Comparison of ENCODE assay signal across 1 cellular context in the genomic region with DNA sequence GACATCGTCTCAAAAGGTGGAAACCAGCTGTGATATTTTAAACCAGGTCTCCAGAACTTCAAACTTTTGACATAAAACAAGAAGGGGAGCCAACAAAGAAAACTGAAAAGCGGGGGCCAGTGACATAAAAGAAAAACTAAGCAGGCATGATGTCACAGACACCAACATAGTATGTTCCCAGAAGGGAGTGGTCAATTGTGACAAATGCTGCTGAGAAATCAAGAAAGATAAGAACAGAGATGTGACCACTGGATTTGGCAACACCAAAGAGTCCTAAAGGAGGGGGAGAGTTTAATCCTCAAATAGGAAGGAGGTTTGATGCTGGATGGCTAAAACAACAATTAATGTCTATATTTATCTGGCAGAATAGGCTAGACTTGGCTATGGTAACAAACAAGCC.
TF ChIP-seq lines count a peak whose summit lies in the region.

No MANE protein-coding gene starts in this region.

TF ChIP-seq in K562, 482 proteins besides CTCF, POLR2A, EP300 and RAD21 (continued from another document and continues in another):
- TF ChIP-seq ZNF766 (CRISPR knock-in tag; conservative IDR thresholded peaks at IDR 0.05) (peak; percentile 57; the same call in 1 of the 2 replicates), NR2C1 (IDR thresholded peaks at IDR 0.05) (no peak), NR2C1 (tag; IDR thresholded peaks at IDR 0.05) (no peak), NR2C2 (CRISPR knock-in tag; IDR thresholded peaks at IDR 0.05) (no peak), NR2C2 (tag; IDR thresholded peaks at IDR 0.05) (no peak), MEF2D (tag; conservative IDR thresholded peaks at IDR 0.05; ENCODE audit: low read depth) (0 out of 2 replicates have a peak, but pooled peaks have one; percentile 13), ERF (CRISPR knock-in tag; IDR thresholded peaks at IDR 0.05) (no peak), CREB1 (IDR thresholded peaks at IDR 0.05) (peak; percentile 63), CREB1 (CRISPR knock-in tag; IDR thresholded peaks at IDR 0.05) (peak; percentile 55; the same call in 1 of the 2 replicates), ZNF778 (CRISPR knock-in tag; IDR thresholded peaks at IDR 0.05) (no peak), TEAD4 (IDR thresholded peaks at IDR 0.05; ENCODE audit: low read length) (peak; percentile 30; the same call in 1 of the 2 replicates), TEAD4 (CRISPR knock-in tag; IDR thresholded peaks at IDR 0.05; ENCODE audit: borderline replicate concordance) (no peak), HNRNPH1 (optimal IDR thresholded peaks at IDR 0.05; ENCODE audit: low read depth, low read length) (no peak), MTA2 (IDR thresholded peaks at IDR 0.05; ENCODE audit: low read depth) (no peak), XRCC3 (IDR thresholded peaks at IDR 0.05) (no peak), TRIM24 (IDR thresholded peaks at IDR 0.05) (no peak), POLR3A (IDR thresholded peaks at IDR 0.05; ENCODE audit: borderline replicate concordance, extremely low read depth, insufficient read depth, insufficient read length) (no peak), SOX6 (IDR thresholded peaks at IDR 0.05) (peak; percentile 56; the same call in 1 of the 2 replicates), ZNF586 (CRISPR knock-in tag; conservative IDR thresholded peaks at IDR 0.05) (no peak), MEIS2 (IDR thresholded peaks at IDR 0.05; ENCODE audit: partially characterized antibody) (peak; percentile 51), BMI1 (IDR thresholded peaks at IDR 0.05; ENCODE audit: low read length) (no peak), FOXK2 (conservative IDR thresholded peaks at IDR 0.05 in 1 of 2, IDR thresholded peaks at IDR 0.05 in 1 of 2; ENCODE audit: low read depth in 2 of 2) (0 out of 4 replicates have a peak, but pooled peaks of 1 of the 2 experiments have one; percentile 16), ILK (tag; IDR thresholded peaks at IDR 0.05; ENCODE audit: borderline replicate concordance, low read depth) (no peak), ESRRA (IDR thresholded peaks at IDR 0.05; ENCODE audit: borderline replicate concordance, low read depth) (peak; percentile 37; the same call in 1 of the 2 replicates), SUPT5H (IDR thresholded peaks at IDR 0.05) (no peak), FOSL1 (tag; conservative IDR thresholded peaks at IDR 0.05) (peak; percentile 42; the same call in 1 of the 2 replicates), SMARCA4 (IDR thresholded peaks at IDR 0.05) (peak; percentile 35; the same call in 1 of the 2 replicates), SAFB (IDR thresholded peaks at IDR 0.05; ENCODE audit: borderline replicate concordance, low read depth, low read length) (no peak), ZNF197 (CRISPR knock-in tag; IDR thresholded peaks at IDR 0.05; ENCODE audit: low read depth) (no peak), ZNF134 (CRISPR knock-in tag; conservative IDR thresholded peaks at IDR 0.05) (no peak), JUN (IDR thresholded peaks at IDR 0.05; ENCODE audit: borderline replicate concordance, low read depth, low read length) (no peak), JUN (CRISPR knock-in tag; IDR thresholded peaks at IDR 0.05; ENCODE audit: borderline replicate concordance) (no peak), SMAD1 (IDR thresholded peaks at IDR 0.05; ENCODE audit: low read depth, low read length, partially characterized antibody) (no peak), ZNF324 (CRISPR knock-in tag; IDR thresholded peaks at IDR 0.05) (no peak), TGIF2 (CRISPR knock-in tag; IDR thresholded peaks at IDR 0.05) (no peak), TARDBP (IDR thresholded peaks at IDR 0.05) (no peak), POLR2AphosphoS5 (IDR thresholded peaks at IDR 0.05; ENCODE audit: control insufficient read depth, insufficient read depth, low read depth, low read length) (no peak), DNMT1 (IDR thresholded peaks at IDR 0.05) (no peak)
- TF ChIP-seq, protein P1, sequence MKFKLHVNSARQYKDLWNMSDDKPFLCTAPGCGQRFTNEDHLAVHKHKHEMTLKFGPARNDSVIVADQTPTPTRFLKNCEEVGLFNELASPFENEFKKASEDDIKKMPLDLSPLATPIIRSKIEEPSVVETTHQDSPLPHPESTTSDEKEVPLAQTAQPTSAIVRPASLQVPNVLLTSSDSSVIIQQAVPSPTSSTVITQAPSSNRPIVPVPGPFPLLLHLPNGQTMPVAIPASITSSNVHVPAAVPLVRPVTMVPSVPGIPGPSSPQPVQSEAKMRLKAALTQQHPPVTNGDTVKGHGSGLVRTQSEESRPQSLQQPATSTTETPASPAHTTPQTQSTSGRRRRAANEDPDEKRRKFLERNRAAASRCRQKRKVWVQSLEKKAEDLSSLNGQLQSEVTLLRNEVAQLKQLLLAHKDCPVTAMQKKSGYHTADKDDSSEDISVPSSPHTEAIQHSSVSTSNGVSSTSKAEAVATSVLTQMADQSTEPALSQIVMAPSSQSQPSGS (CRISPR knock-in tag; IDR thresholded peaks at IDR 0.05) = no peak
- TF ChIP-seq, protein P2, sequence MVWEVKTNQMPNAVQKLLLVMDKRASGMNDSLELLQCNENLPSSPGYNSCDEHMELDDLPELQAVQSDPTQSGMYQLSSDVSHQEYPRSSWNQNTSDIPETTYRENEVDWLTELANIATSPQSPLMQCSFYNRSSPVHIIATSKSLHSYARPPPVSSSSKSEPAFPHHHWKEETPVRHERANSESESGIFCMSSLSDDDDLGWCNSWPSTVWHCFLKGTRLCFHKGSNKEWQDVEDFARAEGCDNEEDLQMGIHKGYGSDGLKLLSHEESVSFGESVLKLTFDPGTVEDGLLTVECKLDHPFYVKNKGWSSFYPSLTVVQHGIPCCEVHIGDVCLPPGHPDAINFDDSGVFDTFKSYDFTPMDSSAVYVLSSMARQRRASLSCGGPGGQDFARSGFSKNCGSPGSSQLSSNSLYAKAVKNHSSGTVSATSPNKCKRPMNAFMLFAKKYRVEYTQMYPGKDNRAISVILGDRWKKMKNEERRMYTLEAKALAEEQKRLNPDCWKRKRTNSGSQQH (CRISPR knock-in tag; IDR thresholded peaks at IDR 0.05) = no peak
- TF ChIP-seq, protein P3, sequence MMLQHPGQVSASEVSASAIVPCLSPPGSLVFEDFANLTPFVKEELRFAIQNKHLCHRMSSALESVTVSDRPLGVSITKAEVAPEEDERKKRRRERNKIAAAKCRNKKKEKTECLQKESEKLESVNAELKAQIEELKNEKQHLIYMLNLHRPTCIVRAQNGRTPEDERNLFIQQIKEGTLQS (IDR thresholded peaks at IDR 0.05) = peak; percentile 66; the same call in 1 of the 2 replicates
- TF ChIP-seq, protein P3 (CRISPR knock-in tag; conservative IDR thresholded peaks at IDR 0.05) = no peak
- TF ChIP-seq, protein P4, sequence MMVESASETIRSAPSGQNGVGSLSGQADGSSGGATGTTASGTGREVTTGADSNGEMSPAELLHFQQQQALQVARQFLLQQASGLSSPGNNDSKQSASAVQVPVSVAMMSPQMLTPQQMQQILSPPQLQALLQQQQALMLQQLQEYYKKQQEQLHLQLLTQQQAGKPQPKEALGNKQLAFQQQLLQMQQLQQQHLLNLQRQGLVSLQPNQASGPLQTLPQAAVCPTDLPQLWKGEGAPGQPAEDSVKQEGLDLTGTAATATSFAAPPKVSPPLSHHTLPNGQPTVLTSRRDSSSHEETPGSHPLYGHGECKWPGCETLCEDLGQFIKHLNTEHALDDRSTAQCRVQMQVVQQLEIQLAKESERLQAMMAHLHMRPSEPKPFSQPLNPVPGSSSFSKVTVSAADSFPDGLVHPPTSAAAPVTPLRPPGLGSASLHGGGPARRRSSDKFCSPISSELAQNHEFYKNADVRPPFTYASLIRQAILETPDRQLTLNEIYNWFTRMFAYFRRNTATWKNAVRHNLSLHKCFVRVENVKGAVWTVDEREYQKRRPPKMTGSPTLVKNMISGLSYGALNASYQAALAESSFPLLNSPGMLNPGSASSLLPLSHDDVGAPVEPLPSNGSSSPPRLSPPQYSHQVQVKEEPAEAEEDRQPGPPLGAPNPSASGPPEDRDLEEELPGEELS (CRISPR knock-in tag; IDR thresholded peaks at IDR 0.05; ENCODE audit: borderline replicate concordance) = no peak
- TF ChIP-seq, protein P5, sequence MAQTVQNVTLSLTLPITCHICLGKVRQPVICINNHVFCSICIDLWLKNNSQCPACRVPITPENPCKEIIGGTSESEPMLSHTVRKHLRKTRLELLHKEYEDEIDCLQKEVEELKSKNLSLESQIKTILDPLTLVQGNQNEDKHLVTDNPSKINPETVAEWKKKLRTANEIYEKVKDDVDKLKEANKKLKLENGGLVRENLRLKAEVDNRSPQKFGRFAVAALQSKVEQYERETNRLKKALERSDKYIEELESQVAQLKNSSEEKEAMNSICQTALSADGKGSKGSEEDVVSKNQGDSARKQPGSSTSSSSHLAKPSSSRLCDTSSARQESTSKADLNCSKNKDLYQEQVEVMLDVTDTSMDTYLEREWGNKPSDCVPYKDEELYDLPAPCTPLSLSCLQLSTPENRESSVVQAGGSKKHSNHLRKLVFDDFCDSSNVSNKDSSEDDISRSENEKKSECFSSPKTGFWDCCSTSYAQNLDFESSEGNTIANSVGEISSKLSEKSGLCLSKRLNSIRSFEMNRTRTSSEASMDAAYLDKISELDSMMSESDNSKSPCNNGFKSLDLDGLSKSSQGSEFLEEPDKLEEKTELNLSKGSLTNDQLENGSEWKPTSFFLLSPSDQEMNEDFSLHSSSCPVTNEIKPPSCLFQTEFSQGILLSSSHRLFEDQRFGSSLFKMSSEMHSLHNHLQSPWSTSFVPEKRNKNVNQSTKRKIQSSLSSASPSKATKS (CRISPR knock-in tag; IDR thresholded peaks at IDR 0.05) = no peak
- TF ChIP-seq, protein P6, sequence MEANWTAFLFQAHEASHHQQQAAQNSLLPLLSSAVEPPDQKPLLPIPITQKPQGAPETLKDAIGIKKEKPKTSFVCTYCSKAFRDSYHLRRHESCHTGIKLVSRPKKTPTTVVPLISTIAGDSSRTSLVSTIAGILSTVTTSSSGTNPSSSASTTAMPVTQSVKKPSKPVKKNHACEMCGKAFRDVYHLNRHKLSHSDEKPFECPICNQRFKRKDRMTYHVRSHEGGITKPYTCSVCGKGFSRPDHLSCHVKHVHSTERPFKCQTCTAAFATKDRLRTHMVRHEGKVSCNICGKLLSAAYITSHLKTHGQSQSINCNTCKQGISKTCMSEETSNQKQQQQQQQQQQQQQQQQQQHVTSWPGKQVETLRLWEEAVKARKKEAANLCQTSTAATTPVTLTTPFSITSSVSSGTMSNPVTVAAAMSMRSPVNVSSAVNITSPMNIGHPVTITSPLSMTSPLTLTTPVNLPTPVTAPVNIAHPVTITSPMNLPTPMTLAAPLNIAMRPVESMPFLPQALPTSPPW (CRISPR knock-in tag; IDR thresholded peaks at IDR 0.05) = peak; percentile 42; the same call in 1 of the 2 replicates
- TF ChIP-seq, protein P7, sequence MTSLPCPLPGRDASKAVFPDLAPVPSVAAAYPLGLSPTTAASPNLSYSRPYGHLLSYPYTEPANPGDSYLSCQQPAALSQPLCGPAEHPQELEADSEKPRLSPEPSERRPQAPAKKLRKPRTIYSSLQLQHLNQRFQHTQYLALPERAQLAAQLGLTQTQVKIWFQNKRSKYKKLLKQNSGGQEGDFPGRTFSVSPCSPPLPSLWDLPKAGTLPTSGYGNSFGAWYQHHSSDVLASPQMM (CRISPR knock-in tag; IDR thresholded peaks at IDR 0.05) = no peak
- TF ChIP-seq, protein P8, sequence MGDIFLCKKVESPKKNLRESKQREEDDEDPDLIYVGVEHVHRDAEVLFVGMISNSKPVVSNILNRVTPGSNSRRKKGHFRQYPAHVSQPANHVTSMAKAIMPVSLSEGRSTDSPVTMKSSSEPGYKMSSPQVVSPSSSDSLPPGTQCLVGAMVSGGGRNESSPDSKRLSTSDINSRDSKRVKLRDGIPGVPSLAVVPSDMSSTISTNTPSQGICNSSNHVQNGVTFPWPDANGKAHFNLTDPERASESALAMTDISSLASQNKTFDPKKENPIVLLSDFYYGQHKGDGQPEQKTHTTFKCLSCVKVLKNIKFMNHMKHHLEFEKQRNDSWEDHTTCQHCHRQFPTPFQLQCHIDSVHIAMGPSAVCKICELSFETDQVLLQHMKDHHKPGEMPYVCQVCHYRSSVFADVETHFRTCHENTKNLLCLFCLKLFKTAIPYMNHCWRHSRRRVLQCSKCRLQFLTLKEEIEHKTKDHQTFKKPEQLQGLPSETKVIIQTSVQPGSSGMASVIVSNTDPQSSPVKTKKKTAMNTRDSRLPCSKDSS (IDR thresholded peaks at IDR 0.05; ENCODE audit: low read depth, partially characterized antibody) = no peak
- TF ChIP-seq, protein P9, sequence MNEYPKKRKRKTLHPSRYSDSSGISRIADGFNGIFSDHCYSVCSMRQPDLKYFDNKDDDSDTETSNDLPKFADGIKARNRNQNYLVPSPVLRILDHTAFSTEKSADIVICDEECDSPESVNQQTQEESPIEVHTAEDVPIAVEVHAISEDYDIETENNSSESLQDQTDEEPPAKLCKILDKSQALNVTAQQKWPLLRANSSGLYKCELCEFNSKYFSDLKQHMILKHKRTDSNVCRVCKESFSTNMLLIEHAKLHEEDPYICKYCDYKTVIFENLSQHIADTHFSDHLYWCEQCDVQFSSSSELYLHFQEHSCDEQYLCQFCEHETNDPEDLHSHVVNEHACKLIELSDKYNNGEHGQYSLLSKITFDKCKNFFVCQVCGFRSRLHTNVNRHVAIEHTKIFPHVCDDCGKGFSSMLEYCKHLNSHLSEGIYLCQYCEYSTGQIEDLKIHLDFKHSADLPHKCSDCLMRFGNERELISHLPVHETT (CRISPR knock-in tag; conservative IDR thresholded peaks at IDR 0.05 in 1 of 2, IDR thresholded peaks at IDR 0.05 in 1 of 2) = no peak
